8 cellular contexts compared by ENCODE assay signal in the genomic region with DNA sequence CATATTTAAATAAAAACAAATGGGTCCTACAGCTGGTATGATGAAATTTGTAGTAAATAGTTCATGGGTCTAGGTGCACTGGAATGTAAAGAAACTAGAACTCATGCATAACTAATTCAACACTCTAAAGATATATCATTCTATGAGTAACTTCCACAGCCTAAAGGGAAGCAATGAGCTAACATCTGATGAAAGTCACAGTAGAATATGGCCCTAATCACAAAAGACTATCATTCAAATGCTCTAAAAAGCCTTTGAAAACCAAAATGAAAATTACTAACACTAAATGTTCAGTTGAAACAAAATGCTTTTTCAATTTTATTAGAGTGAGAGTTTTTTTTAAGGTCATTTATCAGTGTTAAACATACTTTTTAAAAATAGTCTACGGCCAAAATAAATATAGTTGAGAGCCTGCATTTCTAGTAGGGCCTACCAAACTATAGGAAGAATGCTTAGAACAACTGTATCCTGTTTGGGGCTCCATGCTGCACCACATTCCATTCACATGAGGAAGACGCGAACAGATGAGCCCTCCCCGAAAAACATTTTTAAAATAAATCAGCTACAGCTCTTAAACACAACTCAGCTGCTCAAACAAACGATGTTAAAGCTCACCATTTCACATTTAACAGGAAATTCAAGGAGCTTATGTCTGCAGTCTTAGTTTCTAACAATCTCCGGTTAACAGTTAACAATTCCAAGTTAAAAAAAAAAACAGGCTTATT.
DNase-seq lines count a peak whose midpoint lies in the region; ATAC-seq and TF ChIP-seq lines count a peak whose summit lies in the region.

No MANE protein-coding gene starts in this region.

- DNase-seq in activated CD4-positive, alpha-beta T cell treated with anti-CD3 and anti-CD28 coated beads, Interleukin-2, amount 10 ng/mL, durations not matched to agents 7 days and 5 days: peak; percentile 14
- DNase-seq in activated CD4-positive, alpha-beta T cell treated with anti-CD3 and anti-CD28 coated beads, Interleukin-2, amount 50 U/mL, for 1 hour: no peak
- DNase-seq in WTC11 (ENCODE audit: low spot score) (no peak), fibroblast of the conjunctiva (ENCODE audit: low read depth) (peak; percentile 85), neural progenitor cell (ENCODE audit: low spot score) (peak; percentile 43), NCI-H524 treated with DMSO at 0.1 percent for 48 hours (lab: John Stamatoyannopoulos, UW) (no peak)

- peak overlapping the region; percentile 86 for H3K4me2 ChIP-seq in neural progenitor cell

- no peaks in the 10 kb centered on the region for H3K9me3 ChIP-seq in KOPT-K1 (ENCODE audit: insufficient read depth, low read length, poor library complexity, severe bottlenecking)
- H3K9me3 ChIP-seq in neural progenitor cell (ENCODE audit: low read depth): no peaks in the 10 kb centered on the region

- H3K27ac Mint-ChIP-seq in activated CD4-positive, alpha-beta T cell treated with anti-CD3 and anti-CD28 coated beads, Interleukin-2, amount 10 ng/mL, durations not matched to agents 7 days and 5 days: peak overlapping the region; percentile 99
- H3K27ac Mint-ChIP-seq in WTC11 (peak overlapping the region; percentile 100), neural progenitor cell (peak overlapping the region; percentile 99)

- peak; percentile 21; the same call in 1 of the 2 replicates for ATAC-seq in WTC11
- ATAC-seq in GM19023 (IDR thresholded peaks at IDR 0.05; ENCODE audit: unreplicated experiment): no peak

- H3K27ac ChIP-seq in KOPT-K1 (ENCODE audit: low read depth, low read length, poor library complexity, severe bottlenecking) (peak overlapping the region; percentile 83), neural progenitor cell (peak overlapping the region; percentile 95)

- no peak overlapping the region for H2AFZ ChIP-seq in neural progenitor cell (replicated peaks)

- peaks cover 29% of the 10 kb centered on the region for H3K4me1 ChIP-seq in neural progenitor cell

- H3K27me3 ChIP-seq in neural progenitor cell: no peaks in the 10 kb centered on the region

- H3K4me1 Mint-ChIP-seq in activated CD4-positive, alpha-beta T cell treated with anti-CD3 and anti-CD28 coated beads, Interleukin-2, amount 10 ng/mL, durations not matched to agents 7 days and 5 days: peaks cover 23% of the 10 kb centered on the region
- H3K4me1 Mint-ChIP-seq in WTC11 (peaks cover 13% of the 10 kb centered on the region), neural progenitor cell (peaks cover 18% of the 10 kb centered on the region)

- POLR2A ChIA-PET in activated CD4-positive, alpha-beta T cell treated with anti-CD3 and anti-CD28 coated beads, Interleukin-2, amount 10 ng/mL, durations not matched to agents 7 days and 5 days (lab: Charles Lee): interaction anchor here (0.5 to 2.1 kb wide), 2 partner anchors 10 to 254 kb away, joined by 4 to 10 read pairs; a partner anchor contains a TSS
- POLR2A ChIA-PET in WTC11 (lab: Charles Lee): interaction anchor here (0.6 to 4.3 kb wide), 3 partner anchors 197 to 352 kb away, joined by 4 to 31 read pairs (median 5); a partner anchor contains a TSS

- TF ChIP-seq CTCF in WTC11 (IDR thresholded peaks at IDR 0.05): no peak
- no peak for TF ChIP-seq CTCF in neural progenitor cell (IDR thresholded peaks at IDR 0.05)

- peaks cover 10% of the 10 kb centered on the region for H3K36me3 Mint-ChIP-seq in activated CD4-positive, alpha-beta T cell treated with anti-CD3 and anti-CD28 coated beads, Interleukin-2, amount 10 ng/mL, durations not matched to agents 7 days and 5 days (ENCODE audit: low read depth)
- peaks cover 26% of the 10 kb centered on the region for H3K36me3 Mint-ChIP-seq in WTC11
- peaks cover 4% of the 10 kb centered on the region for H3K36me3 Mint-ChIP-seq in neural progenitor cell

- peaks cover 35% of the 10 kb centered on the region for H3F3A ChIP-seq in neural progenitor cell (ENCODE audit: low read depth)

- H3K79me2 ChIP-seq in neural progenitor cell (ENCODE audit: low read depth): peaks cover 90% of the 10 kb centered on the region

- H3K9ac ChIP-seq in neural progenitor cell: peak overlapping the region; percentile 73

- H3K27me3 Mint-ChIP-seq in activated CD4-positive, alpha-beta T cell treated with anti-CD3 and anti-CD28 coated beads, Interleukin-2, amount 10 ng/mL, durations not matched to agents 7 days and 5 days: no peaks in the 10 kb centered on the region
- H3K27me3 Mint-ChIP-seq in WTC11 (ENCODE audit: low read depth) (no peaks in the 10 kb centered on the region), neural progenitor cell (ENCODE audit: insufficient read depth, low read depth) (no peaks in the 10 kb centered on the region)

- CTCF ChIA-PET in activated CD4-positive, alpha-beta T cell treated with anti-CD3 and anti-CD28 coated beads, Interleukin-2, amount 10 ng/mL, durations not matched to agents 7 days and 5 days (lab: Charles Lee): interaction anchor here (0.5 to 3.9 kb wide), 5 partner anchors 12 to 453 kb away, joined by 3 to 11 read pairs (median 5); no protein-coding TSS in a partner anchor
- CTCF ChIA-PET in WTC11 (lab: Charles Lee): interaction anchor here (0.6 kb wide), 1 partner anchor 254 kb away, joined by 3 read pairs; no protein-coding TSS in a partner anchor

- H3K9me3 Mint-ChIP-seq in activated CD4-positive, alpha-beta T cell treated with anti-CD3 and anti-CD28 coated beads, Interleukin-2, amount 10 ng/mL, durations not matched to agents 7 days and 5 days: no peaks in the 10 kb centered on the region
- no peaks in the 10 kb centered on the region for H3K9me3 Mint-ChIP-seq in WTC11
- H3K9me3 Mint-ChIP-seq in neural progenitor cell: no peaks in the 10 kb centered on the region

- H3K36me3 ChIP-seq in KOPT-K1 (ENCODE audit: insufficient read depth, low read length) (no peaks in the 10 kb centered on the region), neural progenitor cell (no peaks in the 10 kb centered on the region)

- H3K4me3 ChIP-seq in neural progenitor cell: peak overlapping the region; percentile 68

- peak overlapping the region; percentile 91 for H3K4me3 Mint-ChIP-seq in activated CD4-positive, alpha-beta T cell treated with anti-CD3 and anti-CD28 coated beads, Interleukin-2, amount 10 ng/mL, durations not matched to agents 7 days and 5 days
- peak overlapping the region; percentile 98 for H3K4me3 Mint-ChIP-seq in WTC11
- H3K4me3 Mint-ChIP-seq in neural progenitor cell: peak overlapping the region; percentile 98

- peaks cover 20% of the 10 kb centered on the region for H4K20me1 ChIP-seq in neural progenitor cell (ENCODE audit: low read depth)

TF ChIP-seq in WTC11, 78 proteins besides CTCF, POLR2A, EP300 and RAD21 (continues in another document):
- no peak for TF ChIP-seq FOXK1 (CRISPR knock-in tag; IDR thresholded peaks at IDR 0.05)
- TF ChIP-seq, protein P1, sequence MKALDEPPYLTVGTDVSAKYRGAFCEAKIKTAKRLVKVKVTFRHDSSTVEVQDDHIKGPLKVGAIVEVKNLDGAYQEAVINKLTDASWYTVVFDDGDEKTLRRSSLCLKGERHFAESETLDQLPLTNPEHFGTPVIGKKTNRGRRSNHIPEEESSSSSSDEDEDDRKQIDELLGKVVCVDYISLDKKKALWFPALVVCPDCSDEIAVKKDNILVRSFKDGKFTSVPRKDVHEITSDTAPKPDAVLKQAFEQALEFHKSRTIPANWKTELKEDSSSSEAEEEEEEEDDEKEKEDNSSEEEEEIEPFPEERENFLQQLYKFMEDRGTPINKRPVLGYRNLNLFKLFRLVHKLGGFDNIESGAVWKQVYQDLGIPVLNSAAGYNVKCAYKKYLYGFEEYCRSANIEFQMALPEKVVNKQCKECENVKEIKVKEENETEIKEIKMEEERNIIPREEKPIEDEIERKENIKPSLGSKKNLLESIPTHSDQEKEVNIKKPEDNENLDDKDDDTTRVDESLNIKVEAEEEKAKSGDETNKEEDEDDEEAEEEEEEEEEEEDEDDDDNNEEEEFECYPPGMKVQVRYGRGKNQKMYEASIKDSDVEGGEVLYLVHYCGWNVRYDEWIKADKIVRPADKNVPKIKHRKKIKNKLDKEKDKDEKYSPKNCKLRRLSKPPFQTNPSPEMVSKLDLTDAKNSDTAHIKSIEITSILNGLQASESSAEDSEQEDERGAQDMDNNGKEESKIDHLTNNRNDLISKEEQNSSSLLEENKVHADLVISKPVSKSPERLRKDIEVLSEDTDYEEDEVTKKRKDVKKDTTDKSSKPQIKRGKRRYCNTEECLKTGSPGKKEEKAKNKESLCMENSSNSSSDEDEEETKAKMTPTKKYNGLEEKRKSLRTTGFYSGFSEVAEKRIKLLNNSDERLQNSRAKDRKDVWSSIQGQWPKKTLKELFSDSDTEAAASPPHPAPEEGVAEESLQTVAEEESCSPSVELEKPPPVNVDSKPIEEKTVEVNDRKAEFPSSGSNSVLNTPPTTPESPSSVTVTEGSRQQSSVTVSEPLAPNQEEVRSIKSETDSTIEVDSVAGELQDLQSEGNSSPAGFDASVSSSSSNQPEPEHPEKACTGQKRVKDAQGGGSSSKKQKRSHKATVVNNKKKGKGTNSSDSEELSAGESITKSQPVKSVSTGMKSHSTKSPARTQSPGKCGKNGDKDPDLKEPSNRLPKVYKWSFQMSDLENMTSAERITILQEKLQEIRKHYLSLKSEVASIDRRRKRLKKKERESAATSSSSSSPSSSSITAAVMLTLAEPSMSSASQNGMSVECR (CRISPR knock-in tag; IDR thresholded peaks at IDR 0.05; ENCODE audit: borderline replicate concordance): no peak
- TF ChIP-seq, protein P2, sequence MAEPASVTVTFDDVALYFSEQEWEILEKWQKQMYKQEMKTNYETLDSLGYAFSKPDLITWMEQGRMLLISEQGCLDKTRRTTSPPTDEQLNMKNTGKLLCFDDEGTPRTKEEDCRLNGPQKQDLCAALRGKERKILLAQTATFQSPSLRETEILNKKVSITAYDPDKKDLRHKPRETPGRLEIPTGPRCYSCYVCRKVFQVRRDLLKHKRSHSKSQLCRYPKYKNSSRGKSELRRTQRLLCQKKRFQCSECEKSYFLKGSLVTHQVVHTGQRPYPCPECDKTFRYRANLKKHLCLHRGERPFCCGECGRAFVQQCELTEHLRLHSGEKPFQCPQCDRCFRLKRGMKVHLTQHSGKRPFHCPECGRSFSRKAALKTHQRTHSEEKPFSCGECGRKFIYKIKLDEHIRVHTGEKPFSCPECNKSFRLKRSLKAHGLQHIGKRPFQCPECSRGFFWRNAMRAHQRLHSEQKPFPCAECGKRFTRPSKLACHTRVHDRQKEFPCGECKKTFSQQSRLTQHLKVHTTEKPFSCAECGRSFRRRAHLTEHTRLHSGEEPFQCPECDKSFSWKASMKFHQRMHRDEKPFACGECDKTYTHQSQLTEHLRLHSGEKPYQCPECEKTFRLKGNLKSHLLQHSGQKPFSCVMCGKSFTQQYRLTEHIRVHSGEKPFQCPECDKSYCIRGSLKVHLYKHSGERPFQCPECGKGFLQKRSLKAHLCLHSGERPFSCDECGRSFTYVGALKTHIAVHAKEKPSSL (CRISPR knock-in tag; conservative IDR thresholded peaks at IDR 0.05): no peak
- no peak for TF ChIP-seq GTF2I (CRISPR knock-in tag; conservative IDR thresholded peaks at IDR 0.05)
- TF ChIP-seq IRF2 (CRISPR knock-in tag; IDR thresholded peaks at IDR 0.05; ENCODE audit: borderline replicate concordance, low read depth): no peak
- TF ChIP-seq OVOL2 (CRISPR knock-in tag; IDR thresholded peaks at IDR 0.05; ENCODE audit: borderline replicate concordance): no peak
- no peak for TF ChIP-seq ELF4 (CRISPR knock-in tag; IDR thresholded peaks at IDR 0.05; ENCODE audit: low read depth)
- TF ChIP-seq ZNF423 (CRISPR knock-in tag; IDR thresholded peaks at IDR 0.05): no peak

Comparison
In these comparisons a context has a peak if more than half of its experiments do, and no peak if none do; other contexts are left out.
1. DNase-seq: peak in activated CD4-positive, alpha-beta T cell treated with anti-CD3 and anti-CD28 coated beads, Interleukin-2, amount 10 ng/mL, durations not matched to agents 7 days and 5 days (single experiment), fibroblast of the conjunctiva (single experiment) and neural progenitor cell (single experiment); none in activated CD4-positive, alpha-beta T cell treated with anti-CD3 and anti-CD28 coated beads, Interleukin-2, amount 50 U/mL, for 1 hour (single experiment), WTC11 (single experiment) and NCI-H524 treated with DMSO at 0.1 percent for 48 hours (single experiment).
2. Peak in every context shown above with its lines, with median percentiles within 50 percentile points of each other: H3K27ac Mint-ChIP-seq and H3K4me3 Mint-ChIP-seq.